Comparison of ENCODE assay signal across 8 cellular contexts in genomic region chrX:48676893-48677270, GRCh38. TPM values are rescaled to one million over a fixed set of nuclear protein-coding genes. Genes with fewer than 3 reads are reported as not detected.
DNase-seq lines count a peak whose midpoint lies in the region; ATAC-seq and TF ChIP-seq lines count a peak whose summit lies in the region.

No MANE protein-coding gene starts in this region.

- ATAC-seq in GM18498 (IDR thresholded peaks at IDR 0.05; ENCODE audit: unreplicated experiment) (peak; percentile 14), HG02678 (IDR thresholded peaks at IDR 0.05; ENCODE audit: unreplicated experiment) (peak; percentile 11)

- H3K4me3 ChIP-seq in epithelial cell of proximal tubule (ENCODE audit: low read depth, low read length) (peak overlapping the region; percentile 75), neuron (ENCODE audit: low read length) (peak overlapping the region; percentile 65)

- no peaks in the 10 kb centered on the region for H3K27me3 ChIP-seq in neuron (ENCODE audit: insufficient read depth, low read length)

- peak; percentile 8 for DNase-seq in SW480 (ENCODE audit: low spot score)
- DNase-seq in epithelial cell of proximal tubule (ENCODE audit: low read depth): no peak
- DNase-seq in NCI-H2081 treated with DMSO at 0.1 percent for 48 hours (lab: John Stamatoyannopoulos, UW): no peak
- DNase-seq in HCEC 1CT: no peak
- DNase-seq in iPS-NIHi7 (ENCODE audit: extremely low spot score): no peak

- H3K36me3 ChIP-seq in neuron (ENCODE audit: insufficient read depth, low read length): no peaks in the 10 kb centered on the region

- H3K9me3 ChIP-seq in neuron (ENCODE audit: low read length): no peaks in the 10 kb centered on the region

- peaks cover 23% of the 10 kb centered on the region for H3K4me1 ChIP-seq in neuron (ENCODE audit: insufficient read depth, low read length)

- H2AFZ ChIP-seq in neuron (ENCODE audit: low read depth, low read length): no peak overlapping the region

- no peak for TF ChIP-seq CTCF in epithelial cell of proximal tubule (conservative IDR thresholded peaks at IDR 0.05; ENCODE audit: low read depth, low read length)

RNA-seq across cellular contexts. Expression of gene WAS, which starts 6.7 kb away (rescaled TPM):
- 0.29 TPM in 1 of 2 replicates, not detected in the other for total RNA-seq in epithelial cell of proximal tubule

RNA-seq across cellular contexts. Expression of gene SUV39H1, which starts 19.7 kb away (rescaled TPM):
- total RNA-seq in epithelial cell of proximal tubule: 13.3 and 28.6 TPM in 2 replicates
